Comparison of ENCODE assay signal across 18 cellular contexts in genomic region chr3:108106449-108106848, GRCh38. TPM values are rescaled to one million over a fixed set of nuclear protein-coding genes. Genes with fewer than 3 reads are reported as not detected.
DNase-seq lines count a peak whose midpoint lies in the region; ATAC-seq, FAIRE-seq and TF ChIP-seq lines count a peak whose summit lies in the region.
"Had no signal": no experiment of that assay in that cellular context is flagged by ENCODE, and none has a peak within 500 bp of the region (broad histone marks: within the 10 kb centered on the region; RNA-seq: fewer than 3 reads in every experiment).

No MANE protein-coding gene starts in this region.

- intact Hi-C loops in K562 (cut with micrococcal nuclease), result loop anchor here (10.0 kb wide), 1 partner anchor 102 kb away; no protein-coding TSS in a partner anchor

- peaks cover 15 to 74% of the 10 kb centered on the region in 2 experiments for H3K4me1 ChIP-seq in K562 (replicated peaks in 1 of 2; ENCODE audit: control insufficient read depth in 2 of 2, insufficient read depth in 2 of 2, low read length in 2 of 2)
- H3K4me1 ChIP-seq: HAP-1 had no signal

- CTCF ChIA-PET in K562 (lab: Yijun Ruan, JAX; ENCODE audit: low intra/inter-chr PET ratio), result no interaction called here

- H3K79me2 ChIP-seq in K562 (ENCODE audit: control insufficient read depth, insufficient read depth, low read length), result no peaks in the 10 kb centered on the region

- no peaks in the 10 kb centered on the region for H3K27me3 ChIP-seq in K562 (ENCODE audit: control insufficient read depth in 2 of 2, insufficient read depth in 2 of 2, low read length in 2 of 2)
- H3K27me3 ChIP-seq: BLaER1 treated with 17β-estradiol and CSF1 and Interleukin-3, amounts not matched to agents 10 nM and 100 nM had no signal

- no peak overlapping the region for H3K27ac ChIP-seq in K562 (ENCODE audit: extremely low read depth, low read depth, low read length)
- H3K27ac ChIP-seq: BLaER1 treated with 17β-estradiol and CSF1 and Interleukin-3, amounts not matched to agents 10 nM and 100 nM; HL-60 had no signal

- peak; percentile 25 for DNase-seq in NCI-H2171 treated with DMSO at 0.1 percent for 48 hours (lab: John Stamatoyannopoulos, UW)
- DNase-seq in NCI-H2171 (lab: John Stamatoyannopoulos, UW), result no peak
- peak; percentile 26 for DNase-seq in NCI-H69 (lab: John Stamatoyannopoulos, UW)
- no peak for DNase-seq in K562 (ENCODE audit: extremely low read depth in 1 of 4, low spot score in 3 of 4)
- DNase-seq in activated CD8-positive, alpha-beta memory T cell treated with anti-CD3 and anti-CD28 coated beads, Interleukin-2, amount 50 U/mL, for 48 hours, result no peak
- DNase-seq in SHP77 (lab: John Stamatoyannopoulos, UW), result no peak
- DNase-seq in activated effector memory CD4-positive, alpha-beta T cell treated with Interleukin-2 at 50 U/mL for 16 hours, result no peak
- DNase-seq: 8988T; Calu3; CD4-positive, CD25-positive, alpha-beta regulatory T cell; DMS 273 treated with DMSO at 0.1 percent for 48 hours; DMS79; GOT3 had no signal

- no peak overlapping the region for H3K4me2 ChIP-seq in K562 (ENCODE audit: insufficient read depth, low read length)

- H3K9me1 ChIP-seq in K562 (ENCODE audit: control insufficient read depth, insufficient read depth, low read length), result no peaks in the 10 kb centered on the region

- no peak overlapping the region for H3K9ac ChIP-seq in K562 (ENCODE audit: insufficient read depth in 1 of 2, low read depth in 2 of 2, low read length in 2 of 2)
- H3K9ac ChIP-seq: BLaER1 treated with 17β-estradiol and CSF1 and Interleukin-3, amounts not matched to agents 10 nM and 100 nM had no signal

- TF ChIP-seq RAD21 in K562 (CRISPR knock-in tag; conservative IDR thresholded peaks at IDR 0.05 in 1 of 2, IDR thresholded peaks at IDR 0.05 in 1 of 2), result no peak

- H2AFZ ChIP-seq in K562 (ENCODE audit: low read depth, low read length), result no peak overlapping the region

- H3K9me3 ChIP-seq in K562 (replicated peaks; ENCODE audit: control insufficient read depth, insufficient read depth, low read depth, low read length), result no peaks in the 10 kb centered on the region
- H3K9me3 ChIP-seq: BLaER1 treated with 17β-estradiol and CSF1 and Interleukin-3, amounts not matched to agents 10 nM and 100 nM; HAP-1 had no signal

- POLR2A ChIA-PET in K562 (lab: Yijun Ruan, JAX), result no interaction called here

- no TSS peak for BruUV-seq in K562 (replicated peaks; lab: Mats Ljungman, UMichigan)

- no peak for ATAC-seq in K562

- no peaks in the 10 kb centered on the region for H3K36me3 ChIP-seq in K562 (ENCODE audit: control insufficient read depth, insufficient read depth, low read length)
- H3K36me3 ChIP-seq: BLaER1 treated with 17β-estradiol and CSF1 and Interleukin-3, amounts not matched to agents 10 nM and 100 nM; HAP-1 had no signal

- in situ Hi-C loops in K562 (cut with MboI), result no loop called here

- TF ChIP-seq EP300 in K562 (IDR thresholded peaks at IDR 0.05; ENCODE audit: low read length), result no peak

- no peaks in the 10 kb centered on the region for H4K20me1 ChIP-seq in K562 (replicated peaks; ENCODE audit: control insufficient read depth, insufficient read depth, low read length)
- H4K20me1 ChIP-seq: BLaER1 treated with 17β-estradiol and CSF1 and Interleukin-3, amounts not matched to agents 10 nM and 100 nM had no signal

- no peak for TF ChIP-seq CTCF in K562 (IDR thresholded peaks at IDR 0.05 in 2 of 3, conservative IDR thresholded peaks at IDR 0.05 in 1 of 3; ENCODE audit: insufficient read depth in 2 of 3, low read depth in 1 of 3, low read length in 3 of 3)

- FAIRE-seq in K562 (lab: Jason Lieb, UNC), result no peak
- FAIRE-seq: G401.6, GM12891 had no signal

- TF ChIP-seq POLR2A in K562 (conservative IDR thresholded peaks at IDR 0.05), result no peak

- H3K4me3 ChIP-seq in K562, result no peak overlapping the region
- H3K4me3 ChIP-seq: BLaER1 treated with 17β-estradiol and CSF1 and Interleukin-3, amounts not matched to agents 10 nM and 100 nM; HAP-1 had no signal

TF ChIP-seq in K562, 482 proteins besides CTCF, POLR2A, EP300 and RAD21:
- TF ChIP-seq NFIC (IDR thresholded peaks at IDR 0.05), result peak; percentile 89
- TF ChIP-seq SPI1 (IDR thresholded peaks at IDR 0.05; ENCODE audit: borderline replicate concordance, low read depth, low read length), result no peak
- TF ChIP-seq NFIX (CRISPR knock-in tag; IDR thresholded peaks at IDR 0.05; ENCODE audit: low read depth), result 0 out of 2 replicates have a peak, but pooled peaks have one; percentile 14
- TF ChIP-seq DDX20 (tag; IDR thresholded peaks at IDR 0.05; ENCODE audit: low read depth), result no peak
- no peak for TF ChIP-seq CC2D1A (IDR thresholded peaks at IDR 0.05)

RNA-seq across cellular contexts. Expression of gene CD47, which starts 15.6 kb away (rescaled TPM):
- 23.7 and 67.2 TPM in 2 replicates for total RNA-seq in K562 (2011; cell fraction: chromatin; rRNA removed; ENCODE audit: low replicate concordance)
- 12.6 and 14.2 TPM in 2 replicates for total RNA-seq in K562 (2011; cell fraction: nucleolus; rRNA removed)
- total RNA-seq in K562 (2011; cell fraction: nucleoplasm; rRNA removed), result 44.8 and 62.4 TPM in 2 replicates
- total RNA-seq in K562 (2014; rRNA removed) (21.3 and 24.3 TPM in 2 replicates), K562 (2014; rRNA removed; fragmentation: Illumina TruSeq; extraction: Trizol) (54.4 and 64.0 TPM in 2 replicates), K562 (2015; rRNA removed; fragmentation: Illumina TruSeq; extraction: Trizol) (38.5 and 41.5 TPM in 2 replicates), K562 (2021) (36.2 and 36.3 TPM in 2 replicates)
- polyA plus RNA-seq in K562 (2011; rRNA removed) (27.5 and 62.6 TPM in 2 replicates), K562 (2014; fragmentation: Illumina TruSeq; extraction: Trizol) (36.3 and 38.1 TPM in 2 replicates), K562 (2014; fragmentation: Nextera tagmentation; extraction: Ambion mirVana) (10 to 100 TPM; 10.2 to 14.9 TPM), K562 (2014; rRNA removed) (29.8 and 38.7 TPM in 2 replicates)
- 15.3 and 38.6 TPM in 2 replicates for polyA plus RNA-seq in K562 (2011; cell fraction: cytosol; rRNA removed)
- polyA plus RNA-seq in K562 (2011; cell fraction: nucleus; rRNA removed), result 22.4 and 32.0 TPM in 2 replicates
- 42.9 and 74.0 TPM in 2 replicates for polyA plus RNA-seq in K562 (2012)
- polyA minus RNA-seq in K562 (2011; rRNA and poly(A)+ RNA removed), result 28.5 and 46.2 TPM in 2 replicates
- polyA minus RNA-seq in K562 (2011; cell fraction: cytosol; rRNA and poly(A)+ RNA removed), result 8.7 and 22.3 TPM in 2 replicates
- polyA minus RNA-seq in K562 (2011; cell fraction: nucleus; rRNA and poly(A)+ RNA removed), result 19.5 and 38.5 TPM in 2 replicates

Comparison
In these comparisons a context has a peak if more than half of its experiments do, and no peak if none do; other contexts are left out.
1. DNase-seq: peak in NCI-H2171 treated with DMSO at 0.1 percent for 48 hours (single experiment) and NCI-H69 (single experiment); none in NCI-H2171 (single experiment), K562 (0 of 4), activated CD8-positive, alpha-beta memory T cell treated with anti-CD3 and anti-CD28 coated beads, Interleukin-2, amount 50 U/mL, for 48 hours (single experiment), SHP77 (0 of 2) and activated effector memory CD4-positive, alpha-beta T cell treated with Interleukin-2 at 50 U/mL for 16 hours (single experiment).